Comparison of ENCODE assay signal across 17 cellular contexts in the genomic region with DNA sequence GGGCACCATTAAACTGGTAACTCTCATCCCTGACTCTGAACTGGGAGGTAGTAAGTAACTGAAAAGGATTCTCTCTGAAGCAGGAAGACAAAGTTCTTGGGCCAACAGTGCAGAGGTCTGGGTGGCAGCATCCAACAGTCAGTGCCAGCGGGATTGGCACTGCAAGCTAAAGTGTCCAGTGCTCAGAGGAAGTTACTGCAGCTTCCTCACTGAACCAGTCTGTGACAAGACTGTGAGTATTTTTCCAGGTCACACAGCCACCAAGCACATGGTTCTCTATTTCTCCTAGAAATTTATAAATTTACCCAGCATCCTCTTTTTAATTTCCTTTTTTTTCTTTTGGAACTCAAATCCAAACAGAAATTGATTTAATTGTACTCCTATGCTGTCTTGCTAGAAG.
DNase-seq lines count a peak whose midpoint lies in the region; ATAC-seq and TF ChIP-seq lines count a peak whose summit lies in the region.
"Had no signal": no experiment of that assay in that cellular context is flagged by ENCODE, and none has a peak within 500 bp of the region (broad histone marks: within the 10 kb centered on the region; RNA-seq: fewer than 3 reads in every experiment).

No MANE protein-coding gene starts in this region.

- H3K27me3 Mint-ChIP-seq in activated naive CD8-positive, alpha-beta T cell treated with anti-CD3 and anti-CD28 coated beads for 36 hours = peaks cover 21% of the 10 kb centered on the region

- TF ChIP-seq CTCF in gastroesophageal sphincter (IDR thresholded peaks at IDR 0.05) = no peak

- no peaks in the 10 kb centered on the region for H3K36me3 Mint-ChIP-seq in activated naive CD8-positive, alpha-beta T cell treated with anti-CD3 and anti-CD28 coated beads for 36 hours
- H3K36me3 Mint-ChIP-seq: CD4-positive, alpha-beta memory T cell had no signal

- no peak for TF ChIP-seq EP300 in gastroesophageal sphincter (IDR thresholded peaks at IDR 0.05)

- WGBS in gastroesophageal sphincter (ENCODE audit: low coverage in 1 of 2), 2 donors = 83 to 86% methylated on average over 1 of the region's 1 CpG

- peak; percentile 22 to 39 for DNase-seq in Kasumi-1 (lab: John Stamatoyannopoulos, UW)
- DNase-seq in NOMO-1 treated with DMSO at 0.1 percent for 48 hours (lab: John Stamatoyannopoulos, UW; ENCODE audit: unreplicated experiment) = peak; percentile 33
- no peak for DNase-seq in sciatic nerve (ENCODE audit: low spot score)
- DNase-seq in DMS114 treated with DMSO at 0.1 percent for 48 hours (lab: John Stamatoyannopoulos, UW; ENCODE audit: unreplicated experiment) = no peak
- no peak for DNase-seq in erythroblast (lab: John Stamatoyannopoulos, UW)
- DNase-seq in activated naive CD8-positive, alpha-beta T cell treated with anti-CD3 and anti-CD28 coated beads for 36 hours = no peak
- DNase-seq: Calu3; CD4-positive, alpha-beta memory T cell; DMS79; NCI-H1105; NCI-H1694 treated with DMSO at 0.1 percent for 48 hours; NK-92 treated with Interleukin-12 subunit alpha and Interleukin-12 subunit beta, amount 100 ng/mL, for 24 hours; PC-9 had no signal

- TF ChIP-seq POLR2A in gastroesophageal sphincter (IDR thresholded peaks at IDR 0.05) = no peak
- TF ChIP-seq POLR2A in erythroblast (IDR thresholded peaks at IDR 0.05; ENCODE audit: low read length) = no peak

- H3K36me3 ChIP-seq in gastroesophageal sphincter = no peaks in the 10 kb centered on the region
- H3K36me3 ChIP-seq: HAP-1 had no signal

- intact Hi-C loops in sciatic nerve (cut with DNase I) = no loop called here

- H3K9me3 ChIP-seq in gastroesophageal sphincter = no peaks in the 10 kb centered on the region
- H3K9me3 ChIP-seq: HAP-1 had no signal

- peaks cover 0 to 3% (median 0%) of the 10 kb centered on the region in 3 donors for H3K4me1 ChIP-seq in gastroesophageal sphincter

- H3K4me3 Mint-ChIP-seq in activated naive CD8-positive, alpha-beta T cell treated with anti-CD3 and anti-CD28 coated beads for 36 hours = no peak overlapping the region
- H3K4me3 Mint-ChIP-seq: B cell; CD4-positive, alpha-beta memory T cell had no signal

- H3K27ac Mint-ChIP-seq in activated naive CD8-positive, alpha-beta T cell treated with anti-CD3 and anti-CD28 coated beads for 36 hours = no peak overlapping the region
- H3K27ac Mint-ChIP-seq: B cell; CD4-positive, alpha-beta memory T cell had no signal

- no peaks in the 10 kb centered on the region for H3K9me3 Mint-ChIP-seq in activated naive CD8-positive, alpha-beta T cell treated with anti-CD3 and anti-CD28 coated beads for 36 hours
- H3K9me3 Mint-ChIP-seq: CD4-positive, alpha-beta memory T cell had no signal

- peaks cover 2% of the 10 kb centered on the region for H3K4me1 Mint-ChIP-seq in activated naive CD8-positive, alpha-beta T cell treated with anti-CD3 and anti-CD28 coated beads for 36 hours
- H3K4me1 Mint-ChIP-seq: B cell; CD4-positive, alpha-beta memory T cell had no signal

- H3K4me3 ChIP-seq in gastroesophageal sphincter = no peak overlapping the region
- H3K4me3 ChIP-seq: HAP-1, PC-9 had no signal

- peak; percentile 31 for ATAC-seq in gastroesophageal sphincter
- peak; percentile 55 for ATAC-seq in sciatic nerve
- no peak for ATAC-seq in HG03108 (IDR thresholded peaks at IDR 0.05; ENCODE audit: unreplicated experiment)

- no peaks in the 10 kb centered on the region for H3K27me3 ChIP-seq in gastroesophageal sphincter

- H3K27ac ChIP-seq in gastroesophageal sphincter = no peak overlapping the region
- H3K27ac ChIP-seq: PC-9 had no signal

Comparison
In these comparisons a context has a peak if more than half of its experiments do, and no peak if none do; other contexts are left out.
1. DNase-seq: peak in Kasumi-1 (2 of 2) and NOMO-1 treated with DMSO at 0.1 percent for 48 hours (single experiment); none in sciatic nerve (single experiment), DMS114 treated with DMSO at 0.1 percent for 48 hours (single experiment), erythroblast (0 of 2) and activated naive CD8-positive, alpha-beta T cell treated with anti-CD3 and anti-CD28 coated beads for 36 hours (single experiment).